ENCODE assay signal across 12 cellular contexts in the genomic region with DNA sequence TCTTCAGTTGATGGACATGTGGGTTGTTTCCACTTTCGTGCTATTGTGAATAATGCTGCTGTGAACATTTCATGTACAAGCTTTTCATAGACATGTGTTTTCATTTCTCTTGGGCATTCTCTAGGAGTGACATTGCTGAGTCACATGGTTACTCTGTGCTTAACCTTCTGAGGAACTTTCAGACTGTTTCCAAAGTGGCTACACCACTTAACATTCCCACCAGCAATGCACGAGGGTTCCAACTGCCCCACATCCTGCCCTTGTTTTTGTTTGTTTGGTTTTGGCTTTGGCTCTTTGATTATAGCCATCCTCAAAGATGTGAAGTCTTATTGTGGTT. TPM values are rescaled to one million over a fixed set of nuclear protein-coding genes. Genes with fewer than 3 reads are reported as not detected.
DNase-seq lines count a peak whose midpoint lies in the region; ATAC-seq and TF ChIP-seq lines count a peak whose summit lies in the region.
"Had no signal": no experiment of that assay in that cellular context is flagged by ENCODE, and none has a peak within 500 bp of the region (broad histone marks: within the 10 kb centered on the region; RNA-seq: fewer than 3 reads in every experiment).

No MANE protein-coding gene starts in this region.

- TF ChIP-seq CTCF in right atrium auricular region (IDR thresholded peaks at IDR 0.05) (no peak), left ventricle myocardium inferior (IDR thresholded peaks at IDR 0.05; ENCODE audit: borderline replicate concordance) (no peak), vagina (IDR thresholded peaks at IDR 0.05) (no peak)

- TF ChIP-seq POLR2A in vagina (IDR thresholded peaks at IDR 0.05), result no peak

- intact Hi-C loops in left cardiac atrium (cut with DNase I), result no loop called here
- intact Hi-C loops in left ventricle myocardium inferior (cut with micrococcal nuclease), result no loop called here
- intact Hi-C loops in vagina (cut with DNase I), result no loop called here

- H3K4me1 ChIP-seq in right atrium auricular region (no peaks in the 10 kb centered on the region), adipocyte (ENCODE audit: control insufficient read depth, insufficient read depth, low read length) (peaks cover 15% of the 10 kb centered on the region), left ventricle myocardium inferior (peaks cover 15% of the 10 kb centered on the region), vagina (peaks cover 11% of the 10 kb centered on the region)
- H3K4me1 ChIP-seq: tibial artery had no signal

- ATAC-seq in left cardiac atrium (peak; percentile 26 to 30), HG02840 (IDR thresholded peaks at IDR 0.05; ENCODE audit: low FRiP score, unreplicated experiment) (no peak)

- no peak overlapping the region for H3K9ac ChIP-seq in adipocyte (ENCODE audit: low read length)

- H3K27ac ChIP-seq in right atrium auricular region, result no peak overlapping the region
- peak overlapping the region; percentile 19 for H3K27ac ChIP-seq in left ventricle myocardium inferior (replicated peaks)
- peak overlapping the region; percentile 47 for H3K27ac ChIP-seq in vagina
- H3K27ac ChIP-seq: tibial artery had no signal

- DNase-seq in left cardiac atrium (no peak), right atrium auricular region (ENCODE audit: low spot score) (no peak), adipocyte (ENCODE audit: low read depth) (peak; percentile 75), left ventricle myocardium inferior (no peak), vagina (ENCODE audit: extremely low spot score in 2 of 2) (no peak), mesenteric fat pad (ENCODE audit: low spot score) (no peak)
- no peak for DNase-seq in activated CD4-positive, alpha-beta T cell treated with anti-CD3 and anti-CD28 coated beads for 4 hours
- DNase-seq: activated naive CD4-positive, alpha-beta T cell treated with anti-CD3 and anti-CD28 coated beads, Interleukin-2, amount 10 ng/mL, durations not matched to agents 7 days and 5 days; DND-41; SW 1271; tibial artery had no signal

- H3K27me3 ChIP-seq in right atrium auricular region (no peaks in the 10 kb centered on the region), adipocyte (replicated peaks; ENCODE audit: control insufficient read depth, insufficient read depth, low read length) (no peaks in the 10 kb centered on the region), left ventricle myocardium inferior (ENCODE audit: low read depth) (no peaks in the 10 kb centered on the region), vagina (no peaks in the 10 kb centered on the region)

- no peak overlapping the region for H3K4me3 ChIP-seq in right atrium auricular region
- no peak overlapping the region for H3K4me3 ChIP-seq in adipocyte (ENCODE audit: low read length)
- H3K4me3 ChIP-seq in left ventricle myocardium inferior, result no peak overlapping the region
- H3K4me3 ChIP-seq in vagina, result no peak overlapping the region
- H3K4me3 ChIP-seq: tibial artery had no signal

- no peaks in the 10 kb centered on the region for H3K36me3 ChIP-seq in right atrium auricular region
- peaks cover 14% of the 10 kb centered on the region for H3K36me3 ChIP-seq in adipocyte (ENCODE audit: control insufficient read depth, insufficient read depth, low read length, severe bottlenecking)
- H3K36me3 ChIP-seq in left ventricle myocardium inferior, result no peaks in the 10 kb centered on the region
- no peaks in the 10 kb centered on the region for H3K36me3 ChIP-seq in vagina
- H3K36me3 ChIP-seq: tibial artery had no signal

- H3K9me3 ChIP-seq in right atrium auricular region (no peaks in the 10 kb centered on the region), adipocyte (ENCODE audit: control insufficient read depth, low read length) (no peaks in the 10 kb centered on the region), left ventricle myocardium inferior (replicated peaks) (no peaks in the 10 kb centered on the region), vagina (no peaks in the 10 kb centered on the region)
- H3K9me3 ChIP-seq: tibial artery had no signal

RNA-seq across cellular contexts. Expression of gene PEMT, which starts 14.2 kb away (rescaled TPM):
- total RNA-seq in left cardiac atrium, result 10 to 100 TPM; 28.1 to 36.5 TPM
- 10 to 100 TPM; 27.8 to 37.7 TPM for total RNA-seq in right atrium auricular region
- 18.8 TPM for total RNA-seq in left ventricle myocardium inferior
- total RNA-seq in vagina, result 37.3 TPM
- 151 TPM for total RNA-seq in mesenteric fat pad

Comparison
In these comparisons a context has a peak if more than half of its experiments do, and no peak if none do; other contexts are left out.
1. H3K27ac ChIP-seq: peak in left ventricle myocardium inferior (single experiment) and vagina (single experiment); none in right atrium auricular region (0 of 2).